12 cellular contexts compared by ENCODE assay signal in genomic region chr14:77409131-77409533, GRCh38. TPM values are rescaled to one million over a fixed set of nuclear protein-coding genes. Genes with fewer than 3 reads are reported as not detected.
DNase-seq lines count a peak whose midpoint lies in the region; ATAC-seq and TF ChIP-seq lines count a peak whose summit lies in the region.
"Had no signal": no experiment of that assay in that cellular context is flagged by ENCODE, and none has a peak within 500 bp of the region (broad histone marks: within the 10 kb centered on the region; RNA-seq: fewer than 3 reads in every experiment).

No MANE protein-coding gene starts in this region.

- H3K79me2 ChIP-seq in SK-N-SH (ENCODE audit: insufficient read depth), result no peaks in the 10 kb centered on the region

- no peaks in the 10 kb centered on the region for H3K27me3 Mint-ChIP-seq in activated CD4-positive, alpha-beta T cell treated with anti-CD3 and anti-CD28 coated beads, Interleukin-2, amount 10 ng/mL, durations not matched to agents 7 days and 5 days
- H3K27me3 Mint-ChIP-seq: activated naive CD8-positive, alpha-beta T cell had no signal

- WGBS in SK-N-SH (ENCODE audit: low lambda C conversion rate), result 63% methylated on average over 3 of the region's 3 CpGs

- H3K4me1 ChIP-seq in SK-N-SH (ENCODE audit: control insufficient read depth in 1 of 2, insufficient read depth in 2 of 2, low read depth in 1 of 2, low read length in 1 of 2), result no peaks in the 10 kb centered on the region
- H3K4me1 ChIP-seq: tibial artery had no signal

- H3K36me3 Mint-ChIP-seq in activated CD4-positive, alpha-beta T cell treated with anti-CD3 and anti-CD28 coated beads, Interleukin-2, amount 10 ng/mL, durations not matched to agents 7 days and 5 days (ENCODE audit: low read depth), result no peaks in the 10 kb centered on the region

- no peak overlapping the region for H3K4me2 ChIP-seq in SK-N-SH

- TF ChIP-seq EP300 in SK-N-SH (IDR thresholded peaks at IDR 0.05; ENCODE audit: borderline replicate concordance in 1 of 2, low read depth in 1 of 2, low read length in 1 of 2), result no peak

- no peaks in the 10 kb centered on the region for H3K9me3 Mint-ChIP-seq in activated CD4-positive, alpha-beta T cell treated with anti-CD3 and anti-CD28 coated beads, Interleukin-2, amount 10 ng/mL, durations not matched to agents 7 days and 5 days

- H3K4me3 ChIP-seq in SK-N-SH (ENCODE audit: low read depth in 2 of 2, low read length in 1 of 2), result no peak overlapping the region
- H3K4me3 ChIP-seq: tibial artery had no signal

- H3K36me3 ChIP-seq in SK-N-SH (replicated peaks in 1 of 2; ENCODE audit: control insufficient read depth in 1 of 2, insufficient read depth in 2 of 2, low read length in 1 of 2), result no peaks in the 10 kb centered on the region
- H3K36me3 ChIP-seq: tibial artery had no signal

- POLR2A ChIA-PET in activated CD4-positive, alpha-beta T cell treated with anti-CD3 and anti-CD28 coated beads, Interleukin-2, amount 10 ng/mL, durations not matched to agents 7 days and 5 days (lab: Charles Lee), result no interaction called here
- POLR2A ChIA-PET in SK-N-SH (lab: Yijun Ruan, JAX), result no interaction called here

- TF ChIP-seq RAD21 in SK-N-SH (IDR thresholded peaks at IDR 0.05; ENCODE audit: low read length), result no peak

- no peaks in the 10 kb centered on the region for H3F3A ChIP-seq in SK-N-SH (replicated peaks; ENCODE audit: insufficient read depth)

- no peaks in the 10 kb centered on the region for H3K27me3 ChIP-seq in SK-N-SH (ENCODE audit: insufficient read depth)
- H3K27me3 ChIP-seq: tibial artery had no signal

- no peak for TF ChIP-seq CTCF in SK-N-SH (IDR thresholded peaks at IDR 0.05)

- no peak overlapping the region for H3K27ac Mint-ChIP-seq in activated CD4-positive, alpha-beta T cell treated with anti-CD3 and anti-CD28 coated beads, Interleukin-2, amount 10 ng/mL, durations not matched to agents 7 days and 5 days
- H3K27ac Mint-ChIP-seq: activated naive CD8-positive, alpha-beta T cell; CD14-positive monocyte had no signal

- H3K27ac ChIP-seq in SK-N-SH (ENCODE audit: low read depth in 2 of 2, low read length in 1 of 2), result no peak overlapping the region
- H3K27ac ChIP-seq: tibial artery had no signal

- H3K9me3 ChIP-seq in SK-N-SH, result no peaks in the 10 kb centered on the region
- H3K9me3 ChIP-seq: tibial artery had no signal

- no peak overlapping the region for H3K9ac ChIP-seq in SK-N-SH

- no peaks in the 10 kb centered on the region for H3K9me2 ChIP-seq in SK-N-SH

- no peak overlapping the region for H3K4me3 Mint-ChIP-seq in activated CD4-positive, alpha-beta T cell treated with anti-CD3 and anti-CD28 coated beads, Interleukin-2, amount 10 ng/mL, durations not matched to agents 7 days and 5 days
- H3K4me3 Mint-ChIP-seq: activated naive CD8-positive, alpha-beta T cell; CD14-positive monocyte had no signal

- no peaks in the 10 kb centered on the region for H4K20me1 ChIP-seq in SK-N-SH (ENCODE audit: insufficient read depth)

- no peak overlapping the region for H2AFZ ChIP-seq in SK-N-SH (ENCODE audit: low read depth)

- ATAC-seq in HG02798 (IDR thresholded peaks at IDR 0.05; ENCODE audit: poor library complexity, unreplicated experiment), result no peak
- no peak for ATAC-seq in stimulated activated naive CD8-positive, alpha-beta T cell treated with anti-CD3 and anti-CD28 coated beads, Interleukin-15, Interleukin-2, amounts not matched to agents 100 U/mL and 50 U/mL, for 24 hours

- CTCF ChIA-PET in activated CD4-positive, alpha-beta T cell treated with anti-CD3 and anti-CD28 coated beads, Interleukin-2, amount 10 ng/mL, durations not matched to agents 7 days and 5 days (lab: Charles Lee), result no interaction called here
- CTCF ChIA-PET in SK-N-SH (lab: Yijun Ruan, JAX), result interaction anchor here (0.6 to 1.0 kb wide), 3 partner anchors 16 to 285 kb away, joined by 3 read pairs; no protein-coding TSS in a partner anchor

- DNase-seq in activated CD4-positive, alpha-beta T cell treated with anti-CD3 and anti-CD28 coated beads, Interleukin-2, amount 10 ng/mL, durations not matched to agents 7 days and 5 days, result peak; percentile 6
- DNase-seq in activated CD4-positive, alpha-beta T cell treated with anti-CD3 and anti-CD28 coated beads for 4 hours, result no peak
- DNase-seq in NCI-H226 (peak; percentile 16), dermis blood vessel endothelial cell (peak; percentile 30), renal cortical epithelial cell (ENCODE audit: low read depth) (peak; percentile 31), SK-N-SH (no peak)
- DNase-seq in stimulated activated naive CD8-positive, alpha-beta T cell treated with anti-CD3 and anti-CD28 coated beads, Interleukin-15, Interleukin-2, amounts not matched to agents 100 U/mL and 50 U/mL, for 24 hours, result no peak
- DNase-seq: SHP77 treated with DMSO at 0.1 percent for 48 hours, tibial artery had no signal

- H3K4me1 Mint-ChIP-seq in activated CD4-positive, alpha-beta T cell treated with anti-CD3 and anti-CD28 coated beads, Interleukin-2, amount 10 ng/mL, durations not matched to agents 7 days and 5 days, result peaks cover 13% of the 10 kb centered on the region

TF ChIP-seq in SK-N-SH, 30 proteins besides CTCF, POLR2A, EP300 and RAD21:
- TF ChIP-seq MXI1 (IDR thresholded peaks at IDR 0.05; ENCODE audit: low read depth, low read length) (no peak), TAF1 (IDR thresholded peaks at IDR 0.05; ENCODE audit: borderline replicate concordance, low read depth, low read length) (no peak)

RNA-seq across cellular contexts. Expression of gene NOXRED1, which starts 14.2 kb away (rescaled TPM):
- under 1 TPM; 0.22 to 0.67 TPM for total RNA-seq in activated CD4-positive, alpha-beta T cell treated with anti-CD3 and anti-CD28 coated beads, Interleukin-2, amount 10 ng/mL, durations not matched to agents 7 days and 5 days
- total RNA-seq in dermis blood vessel endothelial cell (under 0.01 TPM in 1 of 2 replicates, not detected in the other), renal cortical epithelial cell (0.50 TPM in 1 of 2 replicates, not detected in the other)
- polyA plus RNA-seq in SK-N-SH (2012; rRNA removed), result 0.21 and 0.37 TPM in 2 replicates
- 0.03 and 0.08 TPM in 2 replicates for polyA plus RNA-seq in SK-N-SH (2012; cell fraction: cytosol; rRNA removed)
- polyA plus RNA-seq in SK-N-SH (2012; cell fraction: nucleus; rRNA removed), result 0.72 and 1.3 TPM in 2 replicates
- polyA plus RNA-seq: CD14-positive monocyte had no signal

RNA-seq across cellular contexts. Expression of gene SAMD15, which starts 32.0 kb away (rescaled TPM):
- total RNA-seq in activated CD4-positive, alpha-beta T cell treated with anti-CD3 and anti-CD28 coated beads, Interleukin-2, amount 10 ng/mL, durations not matched to agents 7 days and 5 days, result under 1 TPM; 0.10 to 0.27 TPM
- 0.88 and 1.0 TPM in 2 replicates for total RNA-seq in dermis blood vessel endothelial cell
- 2.3 and 12.9 TPM in 2 replicates for total RNA-seq in renal cortical epithelial cell
- 1.7 and 3.0 TPM in 2 replicates for polyA plus RNA-seq in SK-N-SH (2012; rRNA removed)
- 2.4 and 3.1 TPM in 2 replicates for polyA plus RNA-seq in SK-N-SH (2012; cell fraction: cytosol; rRNA removed)
- polyA plus RNA-seq in SK-N-SH (2012; cell fraction: nucleus; rRNA removed), result 1.9 and 2.1 TPM in 2 replicates

RNA-seq across cellular contexts. Expression of gene TMED8, which starts 32.2 kb away (rescaled TPM):
- total RNA-seq in activated CD4-positive, alpha-beta T cell treated with anti-CD3 and anti-CD28 coated beads, Interleukin-2, amount 10 ng/mL, durations not matched to agents 7 days and 5 days, result 10 to 100 TPM; 15.0 to 15.4 TPM
- total RNA-seq in dermis blood vessel endothelial cell, result 11.2 and 12.9 TPM in 2 replicates
- 13.9 and 22.1 TPM in 2 replicates for total RNA-seq in renal cortical epithelial cell
- polyA plus RNA-seq in SK-N-SH (2012; rRNA removed), result 2.3 and 3.2 TPM in 2 replicates
- polyA plus RNA-seq in SK-N-SH (2012; cell fraction: cytosol; rRNA removed), result 3.1 TPM in 2 replicates
- polyA plus RNA-seq in SK-N-SH (2012; cell fraction: nucleus; rRNA removed), result 2.6 and 4.0 TPM in 2 replicates

RNA-seq across cellular contexts. Expression of gene VIPAS39, which starts 48.3 kb away (rescaled TPM):
- 10 to 100 TPM; 19.0 to 20.7 TPM for total RNA-seq in activated CD4-positive, alpha-beta T cell treated with anti-CD3 and anti-CD28 coated beads, Interleukin-2, amount 10 ng/mL, durations not matched to agents 7 days and 5 days
- total RNA-seq in dermis blood vessel endothelial cell, result 34.1 and 38.1 TPM in 2 replicates
- 20.7 and 26.8 TPM in 2 replicates for total RNA-seq in renal cortical epithelial cell
- polyA plus RNA-seq in SK-N-SH (2012; rRNA removed), result 20.8 and 29.2 TPM in 2 replicates
- 22.3 and 23.3 TPM in 2 replicates for polyA plus RNA-seq in SK-N-SH (2012; cell fraction: cytosol; rRNA removed)
- 28.1 and 45.4 TPM in 2 replicates for polyA plus RNA-seq in SK-N-SH (2012; cell fraction: nucleus; rRNA removed)

RNA-seq across cellular contexts. Expression of gene AHSA1, which starts 48.8 kb away (rescaled TPM):
- total RNA-seq in activated CD4-positive, alpha-beta T cell treated with anti-CD3 and anti-CD28 coated beads, Interleukin-2, amount 10 ng/mL, durations not matched to agents 7 days and 5 days, result 100 to 1,000 TPM; 217 to 245 TPM
- total RNA-seq in dermis blood vessel endothelial cell (106 and 187 TPM in 2 replicates), renal cortical epithelial cell (95.9 and 179 TPM in 2 replicates)
- 366 and 439 TPM in 2 replicates for polyA plus RNA-seq in SK-N-SH (2012; rRNA removed)
- polyA plus RNA-seq in SK-N-SH (2012; cell fraction: cytosol; rRNA removed), result 486 and 518 TPM in 2 replicates
- polyA plus RNA-seq in SK-N-SH (2012; cell fraction: nucleus; rRNA removed), result 107 and 186 TPM in 2 replicates

Comparison
In these comparisons a context has a peak if more than half of its experiments do, and no peak if none do; other contexts are left out.
1. DNase-seq: peak in activated CD4-positive, alpha-beta T cell treated with anti-CD3 and anti-CD28 coated beads, Interleukin-2, amount 10 ng/mL, durations not matched to agents 7 days and 5 days (single experiment), NCI-H226 (single experiment), dermis blood vessel endothelial cell (single experiment) and renal cortical epithelial cell (single experiment); none in activated CD4-positive, alpha-beta T cell treated with anti-CD3 and anti-CD28 coated beads for 4 hours (0 of 2), SK-N-SH (single experiment) and stimulated activated naive CD8-positive, alpha-beta T cell treated with anti-CD3 and anti-CD28 coated beads, Interleukin-15, Interleukin-2, amounts not matched to agents 100 U/mL and 50 U/mL, for 24 hours (single experiment).